8 cellular contexts compared by ENCODE assay signal in the genomic region with DNA sequence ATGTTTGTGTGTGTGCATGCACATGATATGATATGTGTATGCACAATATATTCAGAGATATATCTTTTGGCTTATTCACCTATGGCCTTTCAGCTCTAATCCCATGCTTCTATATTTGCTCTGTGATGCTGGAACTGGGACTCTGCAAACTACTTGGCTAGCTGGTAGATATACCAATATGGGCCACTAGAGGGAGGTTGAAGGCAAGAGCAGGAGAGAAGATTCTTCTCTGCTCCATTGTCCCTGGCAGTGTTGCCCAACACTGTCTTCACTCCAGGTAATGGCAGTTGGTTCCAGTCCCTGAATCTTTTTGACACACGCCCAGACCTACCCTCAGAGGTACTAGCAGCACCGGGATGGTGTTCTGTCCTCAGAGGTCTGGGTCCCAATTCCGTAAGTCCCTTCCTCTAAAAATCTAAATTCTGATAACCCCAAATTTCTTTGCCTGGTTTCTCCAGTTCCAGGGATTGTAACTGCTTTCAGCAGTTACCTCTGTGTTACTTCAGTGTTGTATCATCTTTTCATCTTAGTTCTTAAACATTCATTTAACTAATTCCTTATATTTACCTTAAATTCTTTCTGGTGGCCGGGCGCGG. TPM values are rescaled to one million over a fixed set of nuclear protein-coding genes. Genes with fewer than 3 reads are reported as not detected.
DNase-seq lines count a peak whose midpoint lies in the region; ATAC-seq, FAIRE-seq and TF ChIP-seq lines count a peak whose summit lies in the region.

No MANE protein-coding gene starts in this region.

- TF ChIP-seq POLR2A in H54 (IDR thresholded peaks at IDR 0.05; ENCODE audit: low read depth, low read length), result no peak
- TF ChIP-seq POLR2A in NB4 (IDR thresholded peaks at IDR 0.05; ENCODE audit: extremely low read depth, insufficient read length), result no peak

- no peaks in the 10 kb centered on the region for H3K79me2 ChIP-seq in SU-DHL-6 (ENCODE audit: insufficient read depth, low read length)

- H3K27me3 ChIP-seq in SU-DHL-6 (ENCODE audit: low read length) (no peaks in the 10 kb centered on the region), liver (ENCODE audit: control insufficient read depth in 4 of 4, insufficient read depth in 4 of 4, low read length in 3 of 4) (no peaks in the 10 kb centered on the region), upper lobe of right lung (no peaks in the 10 kb centered on the region)

- no peaks in the 10 kb centered on the region for H3K4me1 Mint-ChIP-seq in activated naive CD4-positive, alpha-beta T cell treated with anti-CD3 and anti-CD28 coated beads for 36 hours (ENCODE audit: low read depth)

- peak; percentile 97 for ATAC-seq in upper lobe of right lung

- TF ChIP-seq RAD21 in liver (IDR thresholded peaks at IDR 0.05), result peak; percentile 67 to 79

- H3K9ac ChIP-seq in SU-DHL-6 (ENCODE audit: low read length), result no peak overlapping the region
- no peak overlapping the region for H3K9ac ChIP-seq in liver (ENCODE audit: low read depth in 1 of 2, low read length in 2 of 2)

- H3K36me3 Mint-ChIP-seq in activated naive CD4-positive, alpha-beta T cell treated with anti-CD3 and anti-CD28 coated beads for 36 hours (ENCODE audit: low read depth), result no peaks in the 10 kb centered on the region

- no peaks in the 10 kb centered on the region for H3K4me1 ChIP-seq in liver (ENCODE audit: control insufficient read depth in 4 of 4, insufficient read depth in 4 of 4, low read length in 3 of 4)
- H3K4me1 ChIP-seq in upper lobe of right lung, result no peaks in the 10 kb centered on the region

- DNase-seq in activated naive CD4-positive, alpha-beta T cell treated with anti-CD3 and anti-CD28 coated beads for 36 hours, result peak; percentile 48
- no peak for DNase-seq in activated naive CD4-positive, alpha-beta T cell treated with anti-CD3 and anti-CD28 coated beads, Interleukin-2, amount 50 U/mL, for 16 hours
- DNase-seq in H54 (ENCODE audit: insufficient read length, low spot score) (peak; percentile 50), NB4 (ENCODE audit: low read depth) (peak; percentile 68), coronary artery (ENCODE audit: low spot score) (no peak), upper lobe of right lung (no peak)

- no peaks in the 10 kb centered on the region for H3F3A ChIP-seq in SU-DHL-6 (ENCODE audit: insufficient read depth)

- no peaks in the 10 kb centered on the region for H3K9me2 ChIP-seq in SU-DHL-6 (replicated peaks; ENCODE audit: insufficient read depth, low read length)

- H3K27ac Mint-ChIP-seq in activated naive CD4-positive, alpha-beta T cell treated with anti-CD3 and anti-CD28 coated beads for 36 hours, result no peak overlapping the region

- no peaks in the 10 kb centered on the region for H3K27me3 Mint-ChIP-seq in activated naive CD4-positive, alpha-beta T cell treated with anti-CD3 and anti-CD28 coated beads for 36 hours (ENCODE audit: low read depth)

- H3K4me3 ChIP-seq in NB4 (ENCODE audit: low read depth, low read length) (no peak overlapping the region), SU-DHL-6 (ENCODE audit: insufficient read depth, low read length, poor library complexity, severe bottlenecking) (no peak overlapping the region), coronary artery (no peak overlapping the region), liver (ENCODE audit: low read depth in 1 of 3, low read length in 3 of 3) (no peak overlapping the region), upper lobe of right lung (no peak overlapping the region)

- 56% methylated on average over 6 of the region's 6 CpGs for WGBS in liver

- TF ChIP-seq CTCF in NB4 (IDR thresholded peaks at IDR 0.05; ENCODE audit: low read depth, low read length) (peak; percentile 72), SU-DHL-6 (IDR thresholded peaks at IDR 0.05; ENCODE audit: insufficient read depth, low read length, poor library complexity, severe bottlenecking) (peak; percentile 73), coronary artery (IDR thresholded peaks at IDR 0.05) (peak; percentile 50), liver (IDR thresholded peaks at IDR 0.05; ENCODE audit: low read depth, low read length, missing input control) (peak; percentile 88), upper lobe of right lung (IDR thresholded peaks at IDR 0.05) (peak; percentile 84)

- no peaks in the 10 kb centered on the region for H4K20me1 ChIP-seq in SU-DHL-6 (ENCODE audit: low read depth, low read length)

- H3K9me3 ChIP-seq in SU-DHL-6 (ENCODE audit: insufficient read depth, low read length) (no peaks in the 10 kb centered on the region), liver (ENCODE audit: control insufficient read depth in 4 of 4, low read length in 3 of 4) (no peaks in the 10 kb centered on the region), upper lobe of right lung (no peaks in the 10 kb centered on the region)

- peak; percentile 87 for FAIRE-seq in H54 (lab: Jason Lieb, UNC)

- H3K4me3 Mint-ChIP-seq in activated naive CD4-positive, alpha-beta T cell treated with anti-CD3 and anti-CD28 coated beads for 36 hours, result no peak overlapping the region

- no peak overlapping the region for H3K4me2 ChIP-seq in SU-DHL-6 (ENCODE audit: low read depth, low read length, poor library complexity, severe bottlenecking)

- H2AFZ ChIP-seq in SU-DHL-6 (ENCODE audit: low read depth, low read length, severe bottlenecking), result no peak overlapping the region

- CTCF ChIA-PET in activated naive CD4-positive, alpha-beta T cell treated with anti-CD3 and anti-CD28 coated beads for 36 hours (lab: Charles Lee), result interaction anchor here (0.6 to 2.6 kb wide), 13 partner anchors 13 to 395 kb away, joined by 3 to 15 read pairs (median 4); a partner anchor contains a TSS

- no peaks in the 10 kb centered on the region for H3K36me3 ChIP-seq in SU-DHL-6 (ENCODE audit: low read length)
- no peaks in the 10 kb centered on the region for H3K36me3 ChIP-seq in liver (ENCODE audit: control insufficient read depth in 4 of 4, insufficient read depth in 3 of 4, low read depth in 1 of 4, low read length in 3 of 4)
- H3K36me3 ChIP-seq in upper lobe of right lung, result no peaks in the 10 kb centered on the region

- no peaks in the 10 kb centered on the region for H3K9me3 Mint-ChIP-seq in activated naive CD4-positive, alpha-beta T cell treated with anti-CD3 and anti-CD28 coated beads for 36 hours

- intact Hi-C loops in activated naive CD4-positive, alpha-beta T cell treated with anti-CD3 and anti-CD28 coated beads for 36 hours (cut with micrococcal nuclease), result loop anchor here (5.0 kb wide), 1 partner anchor 393 kb away; a partner anchor contains a TSS
- intact Hi-C loops in upper lobe of right lung (cut with DNase I), result no loop called here

- H3K27ac ChIP-seq in SU-DHL-6 (ENCODE audit: low read depth, low read length) (no peak overlapping the region), coronary artery (no peak overlapping the region), liver (ENCODE audit: low read depth in 1 of 2, low read length in 2 of 2) (no peak overlapping the region), upper lobe of right lung (no peak overlapping the region)

TF ChIP-seq in liver, 16 proteins besides CTCF, POLR2A, EP300 and RAD21:
- TF ChIP-seq JUND (IDR thresholded peaks at IDR 0.05), result no peak
- no peak for TF ChIP-seq TAF1 (conservative IDR thresholded peaks at IDR 0.05)
- TF ChIP-seq, protein P1, sequence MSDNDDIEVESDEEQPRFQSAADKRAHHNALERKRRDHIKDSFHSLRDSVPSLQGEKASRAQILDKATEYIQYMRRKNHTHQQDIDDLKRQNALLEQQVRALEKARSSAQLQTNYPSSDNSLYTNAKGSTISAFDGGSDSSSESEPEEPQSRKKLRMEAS (IDR thresholded peaks at IDR 0.05), result no peak
- no peak for TF ChIP-seq EGR1 (IDR thresholded peaks at IDR 0.05; ENCODE audit: low read depth in 2 of 2)
- no peak for TF ChIP-seq YY1 (IDR thresholded peaks at IDR 0.05)
- TF ChIP-seq, protein P2, sequence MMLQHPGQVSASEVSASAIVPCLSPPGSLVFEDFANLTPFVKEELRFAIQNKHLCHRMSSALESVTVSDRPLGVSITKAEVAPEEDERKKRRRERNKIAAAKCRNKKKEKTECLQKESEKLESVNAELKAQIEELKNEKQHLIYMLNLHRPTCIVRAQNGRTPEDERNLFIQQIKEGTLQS (IDR thresholded peaks at IDR 0.05), result no peak
- TF ChIP-seq, protein P3, sequence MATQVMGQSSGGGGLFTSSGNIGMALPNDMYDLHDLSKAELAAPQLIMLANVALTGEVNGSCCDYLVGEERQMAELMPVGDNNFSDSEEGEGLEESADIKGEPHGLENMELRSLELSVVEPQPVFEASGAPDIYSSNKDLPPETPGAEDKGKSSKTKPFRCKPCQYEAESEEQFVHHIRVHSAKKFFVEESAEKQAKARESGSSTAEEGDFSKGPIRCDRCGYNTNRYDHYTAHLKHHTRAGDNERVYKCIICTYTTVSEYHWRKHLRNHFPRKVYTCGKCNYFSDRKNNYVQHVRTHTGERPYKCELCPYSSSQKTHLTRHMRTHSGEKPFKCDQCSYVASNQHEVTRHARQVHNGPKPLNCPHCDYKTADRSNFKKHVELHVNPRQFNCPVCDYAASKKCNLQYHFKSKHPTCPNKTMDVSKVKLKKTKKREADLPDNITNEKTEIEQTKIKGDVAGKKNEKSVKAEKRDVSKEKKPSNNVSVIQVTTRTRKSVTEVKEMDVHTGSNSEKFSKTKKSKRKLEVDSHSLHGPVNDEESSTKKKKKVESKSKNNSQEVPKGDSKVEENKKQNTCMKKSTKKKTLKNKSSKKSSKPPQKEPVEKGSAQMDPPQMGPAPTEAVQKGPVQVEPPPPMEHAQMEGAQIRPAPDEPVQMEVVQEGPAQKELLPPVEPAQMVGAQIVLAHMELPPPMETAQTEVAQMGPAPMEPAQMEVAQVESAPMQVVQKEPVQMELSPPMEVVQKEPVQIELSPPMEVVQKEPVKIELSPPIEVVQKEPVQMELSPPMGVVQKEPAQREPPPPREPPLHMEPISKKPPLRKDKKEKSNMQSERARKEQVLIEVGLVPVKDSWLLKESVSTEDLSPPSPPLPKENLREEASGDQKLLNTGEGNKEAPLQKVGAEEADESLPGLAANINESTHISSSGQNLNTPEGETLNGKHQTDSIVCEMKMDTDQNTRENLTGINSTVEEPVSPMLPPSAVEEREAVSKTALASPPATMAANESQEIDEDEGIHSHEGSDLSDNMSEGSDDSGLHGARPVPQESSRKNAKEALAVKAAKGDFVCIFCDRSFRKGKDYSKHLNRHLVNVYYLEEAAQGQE (IDR thresholded peaks at IDR 0.05), result no peak
- no peak for TF ChIP-seq NR2F2 (IDR thresholded peaks at IDR 0.05)
- TF ChIP-seq HNF4G (IDR thresholded peaks at IDR 0.05), result no peak

RNA-seq across cellular contexts. Expression of a gene that starts 44.7 kb away (rescaled TPM):
- total RNA-seq in activated naive CD4-positive, alpha-beta T cell treated with anti-CD3 and anti-CD28 coated beads for 36 hours, result 10 to 100 TPM; 62.8 to 68.9 TPM
- total RNA-seq in liver (10 to 100 TPM; 10.1 to 17.6 TPM), upper lobe of right lung (12.3 TPM)
- polyA plus RNA-seq in liver, result 1 to 10 TPM; 7.4 to 8.4 TPM

Comparison
In these comparisons a context has a peak if more than half of its experiments do, and no peak if none do; other contexts are left out.
1. DNase-seq: peak in activated naive CD4-positive, alpha-beta T cell treated with anti-CD3 and anti-CD28 coated beads for 36 hours (single experiment), H54 (single experiment) and NB4 (single experiment); none in activated naive CD4-positive, alpha-beta T cell treated with anti-CD3 and anti-CD28 coated beads, Interleukin-2, amount 50 U/mL, for 16 hours (single experiment), coronary artery (single experiment) and upper lobe of right lung (single experiment).
2. Peak in every context shown above with its lines, with median percentiles within 50 percentile points of each other: CTCF ChIP-seq.